In genomic region chr3:14431928-14432834, GRCh38 we compare ENCODE assay signal across 1 cellular context.
TF ChIP-seq lines count a peak whose summit lies in the region.

No MANE protein-coding gene starts in this region.

TF ChIP-seq in HEK293, 187 proteins besides CTCF, POLR2A, EP300 and RAD21 (continued from another document):
- TF ChIP-seq, protein P1, sequence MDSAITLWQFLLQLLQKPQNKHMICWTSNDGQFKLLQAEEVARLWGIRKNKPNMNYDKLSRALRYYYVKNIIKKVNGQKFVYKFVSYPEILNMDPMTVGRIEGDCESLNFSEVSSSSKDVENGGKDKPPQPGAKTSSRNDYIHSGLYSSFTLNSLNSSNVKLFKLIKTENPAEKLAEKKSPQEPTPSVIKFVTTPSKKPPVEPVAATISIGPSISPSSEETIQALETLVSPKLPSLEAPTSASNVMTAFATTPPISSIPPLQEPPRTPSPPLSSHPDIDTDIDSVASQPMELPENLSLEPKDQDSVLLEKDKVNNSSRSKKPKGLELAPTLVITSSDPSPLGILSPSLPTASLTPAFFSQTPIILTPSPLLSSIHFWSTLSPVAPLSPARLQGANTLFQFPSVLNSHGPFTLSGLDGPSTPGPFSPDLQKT (IDR thresholded peaks at IDR 0.05; ENCODE audit: borderline replicate concordance, low read depth, low read length) = no peak
- no peak for TF ChIP-seq ZNF114 (tag by site-specific recombination; IDR thresholded peaks at IDR 0.05)
- TF ChIP-seq ZBTB48 (tag by site-specific recombination; IDR thresholded peaks at IDR 0.05) = 0 out of 2 replicates have a peak, but pooled peaks have one; percentile 51
- peak; percentile 29; the same call in 1 of the 2 replicates for TF ChIP-seq KLF8 (tag by site-specific recombination; IDR thresholded peaks at IDR 0.05)
- TF ChIP-seq ZNF10 (tag by site-specific recombination; IDR thresholded peaks at IDR 0.05) = no peak
- TF ChIP-seq ZNF221 (tag by site-specific recombination; IDR thresholded peaks at IDR 0.05; ENCODE audit: borderline replicate concordance) = no peak
- TF ChIP-seq KLF1 (tag by site-specific recombination; IDR thresholded peaks at IDR 0.05) = no peak
- TF ChIP-seq, protein P2, sequence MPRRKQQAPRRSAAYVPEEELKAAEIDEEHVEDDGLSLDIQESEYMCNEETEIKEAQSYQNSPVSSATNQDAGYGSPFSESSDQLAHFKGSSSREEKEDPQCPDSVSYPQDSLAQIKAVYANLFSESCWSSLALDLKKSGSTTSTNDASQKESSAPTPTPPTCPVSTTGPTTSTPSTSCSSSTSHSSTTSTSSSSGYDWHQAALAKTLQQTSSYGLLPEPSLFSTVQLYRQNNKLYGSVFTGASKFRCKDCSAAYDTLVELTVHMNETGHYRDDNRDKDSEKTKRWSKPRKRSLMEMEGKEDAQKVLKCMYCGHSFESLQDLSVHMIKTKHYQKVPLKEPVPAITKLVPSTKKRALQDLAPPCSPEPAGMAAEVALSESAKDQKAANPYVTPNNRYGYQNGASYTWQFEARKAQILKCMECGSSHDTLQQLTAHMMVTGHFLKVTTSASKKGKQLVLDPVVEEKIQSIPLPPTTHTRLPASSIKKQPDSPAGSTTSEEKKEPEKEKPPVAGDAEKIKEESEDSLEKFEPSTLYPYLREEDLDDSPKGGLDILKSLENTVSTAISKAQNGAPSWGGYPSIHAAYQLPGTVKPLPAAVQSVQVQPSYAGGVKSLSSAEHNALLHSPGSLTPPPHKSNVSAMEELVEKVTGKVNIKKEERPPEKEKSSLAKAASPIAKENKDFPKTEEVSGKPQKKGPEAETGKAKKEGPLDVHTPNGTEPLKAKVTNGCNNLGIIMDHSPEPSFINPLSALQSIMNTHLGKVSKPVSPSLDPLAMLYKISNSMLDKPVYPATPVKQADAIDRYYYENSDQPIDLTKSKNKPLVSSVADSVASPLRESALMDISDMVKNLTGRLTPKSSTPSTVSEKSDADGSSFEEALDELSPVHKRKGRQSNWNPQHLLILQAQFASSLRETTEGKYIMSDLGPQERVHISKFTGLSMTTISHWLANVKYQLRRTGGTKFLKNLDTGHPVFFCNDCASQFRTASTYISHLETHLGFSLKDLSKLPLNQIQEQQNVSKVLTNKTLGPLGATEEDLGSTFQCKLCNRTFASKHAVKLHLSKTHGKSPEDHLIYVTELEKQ (tag by site-specific recombination; IDR thresholded peaks at IDR 0.05; ENCODE audit: borderline replicate concordance) = peak; percentile 94; the same call in 1 of the 2 replicates
- TF ChIP-seq ZBTB44 (tag by site-specific recombination; IDR thresholded peaks at IDR 0.05) = no peak
- TF ChIP-seq BCL11A (tag by site-specific recombination; IDR thresholded peaks at IDR 0.05; ENCODE audit: low read depth) = peak; percentile 37; the same call in 1 of the 2 replicates
- peak; percentile 73; the same call in 1 of the 2 replicates for TF ChIP-seq KLF10 (tag by site-specific recombination; IDR thresholded peaks at IDR 0.05)
- TF ChIP-seq ZNF132 (tag by site-specific recombination; IDR thresholded peaks at IDR 0.05; ENCODE audit: borderline replicate concordance) = no peak
- TF ChIP-seq YY2 (tag by site-specific recombination; IDR thresholded peaks at IDR 0.05) = no peak
- peak; percentile 76 for TF ChIP-seq ZNF629 (tag by site-specific recombination; IDR thresholded peaks at IDR 0.05)
- TF ChIP-seq EGR2 (tag by site-specific recombination; IDR thresholded peaks at IDR 0.05; ENCODE audit: low read depth) = no peak; the same call in 1 of the 2 replicates
- TF ChIP-seq ZNF449 (tag by site-specific recombination; IDR thresholded peaks at IDR 0.05) = 0 out of 2 replicates have a peak, but pooled peaks have one; percentile 22
- TF ChIP-seq OSR2 (tag by site-specific recombination; IDR thresholded peaks at IDR 0.05) = peak; percentile 88
- no peak for TF ChIP-seq ZNF155 (tag by site-specific recombination; IDR thresholded peaks at IDR 0.05)
- TF ChIP-seq ZFHX2 (tag by site-specific recombination; conservative IDR thresholded peaks at IDR 0.05) = peak; percentile 76
TF ChIP-seq in HEK293: peak in this region for 38.
